Comparison of ENCODE assay signal across 23 cellular contexts in genomic region chr11:74909812-74910211, GRCh38.
"Had no signal": no experiment of that assay in that cellular context is flagged by ENCODE, and none has a peak within 500 bp of the region (broad histone marks: within the 10 kb centered on the region; RNA-seq: fewer than 3 reads in every experiment).

No MANE protein-coding gene starts in this region.

- H3K27ac ChIP-seq: colonic mucosa, epithelial cell of prostate, tibial nerve had no signal

- H3K27ac Mint-ChIP-seq: activated CD4-positive, alpha-beta T cell treated with anti-CD3 and anti-CD28 coated beads, Interleukin-2, amount 10 ng/mL, durations not matched to agents 24 days and 14 days; activated CD8-positive, alpha-beta T cell treated with anti-CD3 and anti-CD28 coated beads for 36 hours; endodermal cell; natural killer cell treated with Interleukin-12 subunit alpha and Interleukin-12 subunit beta and Interleukin-15 and Interleukin-18, amount 100 ng/mL, for 72 hours; stimulated activated naive CD8-positive, alpha-beta T cell treated with anti-CD3 and anti-CD28 coated beads, Interleukin-15, Interleukin-2, amounts not matched to agents 100 ng/mL and 50 ng/mL, for 24 hours had no signal

- H3K9me3 ChIP-seq: colonic mucosa, tibial nerve had no signal

- FAIRE-seq: islet of Langerhans, urothelium cell line had no signal

- H3K4me1 Mint-ChIP-seq: activated T-helper 17 cell treated with anti-CD3 and anti-CD28 coated beads, Interleukin-2, amount 50 U/mL, for 72 hours; endodermal cell had no signal

- H3K9me3 Mint-ChIP-seq: activated CD4-positive, alpha-beta T cell treated with anti-CD3 and anti-CD28 coated beads, Interleukin-2, amount 10 ng/mL, durations not matched to agents 24 days and 14 days; activated CD8-positive, alpha-beta T cell treated with anti-CD3 and anti-CD28 coated beads for 36 hours; activated T-helper 17 cell treated with anti-CD3 and anti-CD28 coated beads, Interleukin-2, amount 50 U/mL, for 72 hours; brain; endodermal cell; natural killer cell treated with Interleukin-12 subunit alpha and Interleukin-12 subunit beta and Interleukin-15 and Interleukin-18, amount 100 ng/mL, for 72 hours; stimulated activated naive CD8-positive, alpha-beta T cell treated with anti-CD3 and anti-CD28 coated beads, Interleukin-15, Interleukin-2, amounts not matched to agents 100 ng/mL and 50 ng/mL, for 24 hours had no signal

- H3K27me3 Mint-ChIP-seq: activated CD4-positive, alpha-beta T cell treated with anti-CD3 and anti-CD28 coated beads, Interleukin-2, amount 10 ng/mL, durations not matched to agents 24 days and 14 days; activated CD8-positive, alpha-beta T cell treated with anti-CD3 and anti-CD28 coated beads for 36 hours; activated T-helper 17 cell treated with anti-CD3 and anti-CD28 coated beads, Interleukin-2, amount 50 U/mL, for 72 hours; brain; natural killer cell treated with Interleukin-12 subunit alpha and Interleukin-12 subunit beta and Interleukin-15 and Interleukin-18, amount 100 ng/mL, for 72 hours; stimulated activated naive CD8-positive, alpha-beta T cell treated with anti-CD3 and anti-CD28 coated beads, Interleukin-15, Interleukin-2, amounts not matched to agents 100 ng/mL and 50 ng/mL, for 24 hours had no signal

- DNase-seq: activated CD4-positive, alpha-beta T cell treated with anti-CD3 and anti-CD28 coated beads, Interleukin-2, amount 10 ng/mL, durations not matched to agents 24 days and 14 days; activated CD8-positive, alpha-beta T cell treated with anti-CD3 and anti-CD28 coated beads for 36 hours; activated naive CD4-positive, alpha-beta T cell treated with Interleukin-2 at 50 U/mL for 16 hours; activated T-cell treated with anti-CD3 and anti-CD28 coated beads, Interleukin-2, amount 50 U/mL, for 1 hour; central memory CD4-positive, alpha-beta T cell; colonic mucosa; endodermal cell; foreskin fibroblast; hippocampal formation; left cardiac atrium; mesendoderm; stimulated activated CD4-positive, alpha-beta T cell treated with anti-CD3 and anti-CD28 coated beads, Interleukin-12 subunit alpha, Interleukin-12 subunit beta, amount 100 ng/mL, for 4 hours; stimulated activated CD4-positive, alpha-beta T cell treated with anti-CD3 and anti-CD28 coated beads, Interleukin-1b, Interleukin-23, amount 100 ng/mL, for 48 hours; stimulated activated CD8-positive, alpha-beta memory T cell treated with anti-CD3 and anti-CD28 coated beads, Interleukin-4, amount 100 ng/mL, for 48 hours; T1000 had no signal

- H3K4me3 Mint-ChIP-seq: activated CD4-positive, alpha-beta T cell treated with anti-CD3 and anti-CD28 coated beads, Interleukin-2, amount 10 ng/mL, durations not matched to agents 24 days and 14 days; activated CD8-positive, alpha-beta T cell treated with anti-CD3 and anti-CD28 coated beads for 36 hours; activated T-helper 17 cell treated with anti-CD3 and anti-CD28 coated beads, Interleukin-2, amount 50 U/mL, for 72 hours; brain; endodermal cell; natural killer cell treated with Interleukin-12 subunit alpha and Interleukin-12 subunit beta and Interleukin-15 and Interleukin-18, amount 100 ng/mL, for 72 hours; stimulated activated naive CD8-positive, alpha-beta T cell treated with anti-CD3 and anti-CD28 coated beads, Interleukin-15, Interleukin-2, amounts not matched to agents 100 ng/mL and 50 ng/mL, for 24 hours had no signal

- H3K27me3 ChIP-seq: colonic mucosa, tibial nerve had no signal

- ATAC-seq: activated CD8-positive, alpha-beta T cell treated with anti-CD3 and anti-CD28 coated beads for 36 hours; activated T-helper 17 cell treated with anti-CD3 and anti-CD28 coated beads, Interleukin-2, amount 50 U/mL, for 72 hours; left cardiac atrium; natural killer cell treated with Interleukin-12 subunit alpha and Interleukin-12 subunit beta and Interleukin-15 and Interleukin-18, amount 100 ng/mL, for 72 hours had no signal

- H3K36me3 ChIP-seq: colonic mucosa had no signal

- H3K4me1 ChIP-seq: colonic mucosa, tibial nerve had no signal

- H3K4me3 ChIP-seq: colonic mucosa, tibial nerve had no signal
